Comparison of ENCODE assay signal across 25 cellular contexts in the genomic region with DNA sequence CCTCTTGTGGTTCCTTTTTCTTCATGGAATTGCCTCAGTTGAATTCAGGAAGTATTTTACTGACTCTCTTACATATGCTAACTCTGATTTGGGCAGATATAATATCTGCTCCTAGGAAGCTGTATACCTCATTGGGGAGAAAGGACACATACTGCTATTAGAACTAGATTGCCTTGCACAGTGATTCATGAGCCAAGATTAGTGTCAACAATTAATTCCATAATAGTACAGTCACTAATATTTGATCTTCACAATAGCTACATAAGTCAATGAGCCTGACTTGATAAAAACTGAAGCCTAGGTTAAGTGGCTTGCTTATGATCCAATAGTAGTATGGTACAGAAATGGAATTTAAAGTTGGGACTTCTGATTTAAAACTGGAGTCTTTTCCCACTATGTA.
"Had no signal": no experiment of that assay in that cellular context is flagged by ENCODE, and none has a peak within 500 bp of the region (broad histone marks: within the 10 kb centered on the region; RNA-seq: fewer than 3 reads in every experiment).

No MANE protein-coding gene starts in this region.

- H3K27ac Mint-ChIP-seq: activated CD4-positive, alpha-beta memory T cell treated with anti-CD3 and anti-CD28 coated beads for 36 hours; activated CD4-positive, alpha-beta T cell treated with anti-CD3 and anti-CD28 coated beads for 36 hours; activated CD4-positive, alpha-beta T cell treated with anti-CD3 and anti-CD28 coated beads, Interleukin-2, amount 10 ng/mL, durations not matched to agents 24 days and 14 days; activated CD8-positive, alpha-beta memory T cell treated with anti-CD3 and anti-CD28 coated beads, Interleukin-2, amount 10 ng/mL, durations not matched to agents 7 days and 5 days; activated CD8-positive, alpha-beta T cell treated with anti-CD3 and anti-CD28 coated beads, Interleukin-2, amount 10 ng/mL, durations not matched to agents 7 days and 5 days; activated naive CD4-positive, alpha-beta T cell treated with anti-CD3 and anti-CD28 coated beads, Interleukin-2, amount 10 ng/mL, durations not matched to agents 7 days and 5 days; activated naive CD4-positive, alpha-beta T cell treated with anti-CD3 and anti-CD28 coated beads, Interleukin-2, amount 50 U/mL, for 72 hours; activated naive CD8-positive, alpha-beta T cell treated with anti-CD3 and anti-CD28 coated beads, Interleukin-2, amount 10 ng/mL, durations not matched to agents 7 days and 5 days; dendritic cell treated with granulocyte-macrophage colony-stimulating factor and Interleukin-4, amounts not matched to agents 40 ng/mL and 50 ng/mL, for 4 days had no signal

- H3K9me3 ChIP-seq: heart right ventricle had no signal

- H3K4me1 ChIP-seq: heart right ventricle had no signal

- H3K4me3 ChIP-seq: coronary artery, dorsolateral prefrontal cortex, heart right ventricle had no signal

- H3K36me3 Mint-ChIP-seq: activated CD4-positive, alpha-beta memory T cell treated with anti-CD3 and anti-CD28 coated beads for 36 hours; activated CD8-positive, alpha-beta memory T cell treated with anti-CD3 and anti-CD28 coated beads, Interleukin-2, amount 10 ng/mL, durations not matched to agents 7 days and 5 days; activated naive CD4-positive, alpha-beta T cell treated with anti-CD3 and anti-CD28 coated beads, Interleukin-2, amount 10 ng/mL, durations not matched to agents 7 days and 5 days; activated naive CD4-positive, alpha-beta T cell treated with anti-CD3 and anti-CD28 coated beads, Interleukin-2, amount 50 U/mL, for 72 hours; activated naive CD8-positive, alpha-beta T cell treated with anti-CD3 and anti-CD28 coated beads, Interleukin-2, amount 10 ng/mL, durations not matched to agents 7 days and 5 days had no signal

- H3K4me3 Mint-ChIP-seq: activated CD4-positive, alpha-beta memory T cell treated with anti-CD3 and anti-CD28 coated beads for 36 hours; activated CD4-positive, alpha-beta T cell treated with anti-CD3 and anti-CD28 coated beads for 36 hours; activated CD4-positive, alpha-beta T cell treated with anti-CD3 and anti-CD28 coated beads, Interleukin-2, amount 10 ng/mL, durations not matched to agents 24 days and 14 days; activated CD8-positive, alpha-beta memory T cell treated with anti-CD3 and anti-CD28 coated beads, Interleukin-2, amount 10 ng/mL, durations not matched to agents 7 days and 5 days; activated CD8-positive, alpha-beta T cell treated with anti-CD3 and anti-CD28 coated beads, Interleukin-2, amount 10 ng/mL, durations not matched to agents 7 days and 5 days; activated naive CD4-positive, alpha-beta T cell treated with anti-CD3 and anti-CD28 coated beads, Interleukin-2, amount 10 ng/mL, durations not matched to agents 7 days and 5 days; activated naive CD8-positive, alpha-beta T cell treated with anti-CD3 and anti-CD28 coated beads, Interleukin-2, amount 10 ng/mL, durations not matched to agents 7 days and 5 days; central memory CD8-positive, alpha-beta T cell; dendritic cell treated with granulocyte-macrophage colony-stimulating factor and Interleukin-4, amounts not matched to agents 40 ng/mL and 50 ng/mL, for 4 days had no signal

- H3K27ac ChIP-seq: coronary artery, dorsolateral prefrontal cortex, epithelial cell of prostate had no signal

- DNase-seq: activated CD4-positive, alpha-beta memory T cell treated with anti-CD3 and anti-CD28 coated beads for 36 hours; activated CD4-positive, alpha-beta T cell treated with anti-CD3 and anti-CD28 coated beads for 36 hours; activated CD4-positive, alpha-beta T cell treated with anti-CD3 and anti-CD28 coated beads, Interleukin-2, amount 10 ng/mL, durations not matched to agents 24 days and 14 days; activated CD4-positive, CD25-positive, alpha-beta regulatory T cell; activated CD4-positive, CD25-positive, alpha-beta regulatory T cell treated with anti-CD3 and anti-CD28 coated beads, Interleukin-2, amount 50 U/mL, for 72 hours; activated CD8-positive, alpha-beta memory T cell treated with anti-CD3 and anti-CD28 coated beads, Interleukin-2, amount 10 ng/mL, durations not matched to agents 7 days and 5 days; activated CD8-positive, alpha-beta memory T cell treated with anti-CD3 and anti-CD28 coated beads, Interleukin-2, amount 50 U/mL, for 4 hours; activated CD8-positive, alpha-beta T cell treated with anti-CD3 and anti-CD28 coated beads, Interleukin-2, amount 10 ng/mL, durations not matched to agents 7 days and 5 days; activated gamma-delta T cell; activated naive CD4-positive, alpha-beta T cell; activated naive CD4-positive, alpha-beta T cell treated with anti-CD3 and anti-CD28 coated beads, Interleukin-2, amount 10 ng/mL, durations not matched to agents 7 days and 5 days; activated naive CD8-positive, alpha-beta T cell treated with anti-CD3 and anti-CD28 coated beads, Interleukin-2, amount 10 ng/mL, durations not matched to agents 7 days and 5 days; activated T-cell treated with anti-CD3 and anti-CD28 coated beads, Interleukin-2, amount 50 U/mL, for 1 hour; activated T-cell treated with anti-CD3 and anti-CD28 coated beads, Interleukin-2, amount 50 U/mL, for 48 hours; amniotic stem cell; anterior cingulate cortex; dorsolateral prefrontal cortex; foreskin fibroblast; heart right ventricle; T-helper 2 cell had no signal

- H3K36me3 ChIP-seq: heart right ventricle had no signal

- H3K27me3 ChIP-seq: heart right ventricle had no signal

- H3K27me3 Mint-ChIP-seq: activated CD4-positive, alpha-beta memory T cell treated with anti-CD3 and anti-CD28 coated beads for 36 hours; activated CD4-positive, alpha-beta T cell treated with anti-CD3 and anti-CD28 coated beads for 36 hours; activated CD4-positive, alpha-beta T cell treated with anti-CD3 and anti-CD28 coated beads, Interleukin-2, amount 10 ng/mL, durations not matched to agents 24 days and 14 days; activated CD8-positive, alpha-beta memory T cell treated with anti-CD3 and anti-CD28 coated beads, Interleukin-2, amount 10 ng/mL, durations not matched to agents 7 days and 5 days; activated naive CD4-positive, alpha-beta T cell treated with anti-CD3 and anti-CD28 coated beads, Interleukin-2, amount 10 ng/mL, durations not matched to agents 7 days and 5 days; activated naive CD8-positive, alpha-beta T cell treated with anti-CD3 and anti-CD28 coated beads, Interleukin-2, amount 10 ng/mL, durations not matched to agents 7 days and 5 days; dendritic cell treated with granulocyte-macrophage colony-stimulating factor and Interleukin-4, amounts not matched to agents 40 ng/mL and 50 ng/mL, for 4 days had no signal

- H3K9me3 Mint-ChIP-seq: activated CD4-positive, alpha-beta memory T cell treated with anti-CD3 and anti-CD28 coated beads for 36 hours; activated CD4-positive, alpha-beta T cell treated with anti-CD3 and anti-CD28 coated beads, Interleukin-2, amount 10 ng/mL, durations not matched to agents 24 days and 14 days; activated naive CD8-positive, alpha-beta T cell treated with anti-CD3 and anti-CD28 coated beads, Interleukin-2, amount 10 ng/mL, durations not matched to agents 7 days and 5 days; central memory CD8-positive, alpha-beta T cell had no signal

- H3K4me1 Mint-ChIP-seq: activated CD4-positive, alpha-beta T cell treated with anti-CD3 and anti-CD28 coated beads for 36 hours; activated CD4-positive, alpha-beta T cell treated with anti-CD3 and anti-CD28 coated beads, Interleukin-2, amount 10 ng/mL, durations not matched to agents 24 days and 14 days; activated CD8-positive, alpha-beta memory T cell treated with anti-CD3 and anti-CD28 coated beads, Interleukin-2, amount 10 ng/mL, durations not matched to agents 7 days and 5 days; activated naive CD4-positive, alpha-beta T cell treated with anti-CD3 and anti-CD28 coated beads, Interleukin-2, amount 10 ng/mL, durations not matched to agents 7 days and 5 days; activated naive CD8-positive, alpha-beta T cell treated with anti-CD3 and anti-CD28 coated beads, Interleukin-2, amount 10 ng/mL, durations not matched to agents 7 days and 5 days; central memory CD8-positive, alpha-beta T cell had no signal
